ENCODE assay signal across 21 cellular contexts in genomic region chrX:136159615-136160025, GRCh38. TPM values are rescaled to one million over a fixed set of nuclear protein-coding genes. Genes with fewer than 3 reads are reported as not detected.
DNase-seq lines count a peak whose midpoint lies in the region; ATAC-seq and TF ChIP-seq lines count a peak whose summit lies in the region.
"Had no signal": no experiment of that assay in that cellular context is flagged by ENCODE, and none has a peak within 500 bp of the region (broad histone marks: within the 10 kb centered on the region; RNA-seq: fewer than 3 reads in every experiment).

No MANE protein-coding gene starts in this region.

- no peak overlapping the region for H3K4me3 Mint-ChIP-seq in CD8-positive, alpha-beta memory T cell
- H3K4me3 Mint-ChIP-seq: activated CD8-positive, alpha-beta T cell treated with anti-CD3 and anti-CD28 coated beads, Interleukin-2, amount 10 ng/mL, durations not matched to agents 7 days and 5 days had no signal

- TF ChIP-seq POLR2A in sigmoid colon (IDR thresholded peaks at IDR 0.05) = no peak

- H3K27me3 ChIP-seq in sigmoid colon (no peaks in the 10 kb centered on the region), dorsolateral prefrontal cortex (peaks cover 0 to 66% (median 8%) of the 10 kb centered on the region in 45 donors)
- H3K27me3 ChIP-seq in CD8-positive, alpha-beta memory T cell (ENCODE audit: insufficient read depth, low read length, poor library complexity, severe bottlenecking) = no peaks in the 10 kb centered on the region
- H3K27me3 ChIP-seq: hepatocyte had no signal

- no peaks in the 10 kb centered on the region for H3K4me1 Mint-ChIP-seq in CD8-positive, alpha-beta memory T cell

- H3K4me1 ChIP-seq in sigmoid colon = peaks cover 0 to 74% (median 29%) of the 10 kb centered on the region in 4 donors
- no peaks in the 10 kb centered on the region for H3K4me1 ChIP-seq in CD8-positive, alpha-beta memory T cell (ENCODE audit: insufficient read depth, low read length)

- H3K36me3 Mint-ChIP-seq in CD8-positive, alpha-beta memory T cell = no peaks in the 10 kb centered on the region

- H3K9me3 ChIP-seq in sigmoid colon = no peaks in the 10 kb centered on the region
- no peaks in the 10 kb centered on the region for H3K9me3 ChIP-seq in CD8-positive, alpha-beta memory T cell (ENCODE audit: low read length)

- POLR2A ChIA-PET in CD8-positive, alpha-beta memory T cell (lab: Charles Lee) = no interaction called here

- no peak for TF ChIP-seq CTCF in sigmoid colon (IDR thresholded peaks at IDR 0.05)
- TF ChIP-seq CTCF in dorsolateral prefrontal cortex (IDR thresholded peaks at IDR 0.05 in 54 of 56, conservative IDR thresholded peaks at IDR 0.05 in 2 of 56; ENCODE audit: low read depth in 1 of 56, partially characterized antibody in 56 of 56) = no peak

- WGBS in sigmoid colon, 2 donors = 60 to 63% methylated on average over 2 of the region's 2 CpGs

- no peak overlapping the region for H3K27ac Mint-ChIP-seq in CD8-positive, alpha-beta memory T cell
- H3K27ac Mint-ChIP-seq: activated CD8-positive, alpha-beta T cell treated with anti-CD3 and anti-CD28 coated beads, Interleukin-2, amount 10 ng/mL, durations not matched to agents 7 days and 5 days; activated T-helper 2 cell treated with anti-CD3 and anti-CD28 coated beads, Interferon-gamma antibody, Interleukin-2, Interleukin-4, amounts not matched to agents 10 μg/mL and 5 μg/mL and 100 μg/mL, durations not matched to agents 14 hours and 24 hours and 36 hours had no signal

- CTCF ChIA-PET in CD8-positive, alpha-beta memory T cell (lab: Charles Lee) = no interaction called here

- H3K36me3 ChIP-seq in sigmoid colon = no peaks in the 10 kb centered on the region
- no peaks in the 10 kb centered on the region for H3K36me3 ChIP-seq in CD8-positive, alpha-beta memory T cell (ENCODE audit: insufficient read depth, low read length)

- peaks cover 0 to 6% of the 10 kb centered on the region in 2 donors for H3K27me3 Mint-ChIP-seq in CD8-positive, alpha-beta memory T cell

- ATAC-seq in HG03342 (IDR thresholded peaks at IDR 0.05; ENCODE audit: unreplicated experiment) = no peak
- ATAC-seq: activated CD8-positive, alpha-beta T cell treated with anti-CD3 and anti-CD28 coated beads, Interleukin-2, amount 10 ng/mL, durations not matched to agents 7 days and 5 days had no signal

- DNase-seq in H4 (ENCODE audit: low spot score) (peak; percentile 17), NOMO-1 treated with dmso at 0.1 percent for 144 hours (lab: John Stamatoyannopoulos, UW; ENCODE audit: unreplicated experiment) (peak; percentile 46), fibroblast of gingiva (ENCODE audit: low read depth) (peak; percentile 65), sigmoid colon (peak; percentile 70), dorsolateral prefrontal cortex (no peak)
- DNase-seq in effector CD4-positive, alpha-beta T cell = no peak
- DNase-seq in CD8-positive, alpha-beta memory T cell = no peak
- DNase-seq: activated CD8-positive, alpha-beta T cell treated with anti-CD3 and anti-CD28 coated beads, Interleukin-2, amount 10 ng/mL, durations not matched to agents 7 days and 5 days; amygdala; cortex of kidney; DMS153; mammary epithelial cell; NCI-H1694 treated with DMSO at 0.1 percent for 48 hours; NCI-H526; stimulated activated naive CD4-positive, alpha-beta T cell treated with Interleukin-2 at 50 U/mL for 16 hours had no signal

- no peak for TF ChIP-seq EP300 in sigmoid colon (IDR thresholded peaks at IDR 0.05)

- intact Hi-C loops in sigmoid colon (cut with DNase I) (loop anchor here (5.0 kb wide), 1 partner anchor 102 kb away; no protein-coding TSS in a partner anchor), dorsolateral prefrontal cortex (cut with DNase I) (loop anchor here (5.0 to 10.0 kb wide), 2 partner anchors 125 to 132 kb away; no protein-coding TSS in a partner anchor)

- peak overlapping the region; percentile 94 to 99 (median 97) for H3K27ac ChIP-seq in sigmoid colon
- no peak overlapping the region for H3K27ac ChIP-seq in CD8-positive, alpha-beta memory T cell (ENCODE audit: low read depth, low read length)
- H3K27ac ChIP-seq in dorsolateral prefrontal cortex = no peak overlapping the region
- H3K27ac ChIP-seq: hepatocyte, KMS-11, SK-N-MC, skin epidermis had no signal

- H3K4me3 ChIP-seq in sigmoid colon (no peak overlapping the region), dorsolateral prefrontal cortex (no peak overlapping the region)
- no peak overlapping the region for H3K4me3 ChIP-seq in CD8-positive, alpha-beta memory T cell (ENCODE audit: low read length)
- H3K4me3 ChIP-seq: hepatocyte, SK-N-MC, skin epidermis had no signal

- H3K9me3 Mint-ChIP-seq in CD8-positive, alpha-beta memory T cell = no peaks in the 10 kb centered on the region
- H3K9me3 Mint-ChIP-seq: activated T-helper 2 cell treated with anti-CD3 and anti-CD28 coated beads, Interferon-gamma antibody, Interleukin-2, Interleukin-4, amounts not matched to agents 10 μg/mL and 5 μg/mL and 100 μg/mL, durations not matched to agents 14 hours and 24 hours and 36 hours had no signal

RNA-seq across cellular contexts. Expression of gene FHL1, which starts 12.3 kb away (rescaled TPM):
- 139 and 149 TPM in 2 replicates for total RNA-seq in H4 (2014; rRNA removed; shearing (Covaris generic))
- total RNA-seq in sigmoid colon (1,000 to 10,000 TPM in 3 of 4 donors, 100 to 1,000 TPM in 1; 701 to 1,465 (median 1,246) TPM), dorsolateral prefrontal cortex (100 to 1,000 TPM; 140 to 347 (median 232) TPM)
- polyA plus RNA-seq in sigmoid colon = 10 to 100 TPM; 27.0 to 73.3 (median 42.2) TPM
- total RNA-seq in CD8-positive, alpha-beta memory T cell = 1 to 10 TPM; 7.5 to 8.1 TPM
- 18.5 TPM for polyA plus RNA-seq in CD8-positive, alpha-beta memory T cell

Comparison
In these comparisons a context has a peak if more than half of its experiments do, and no peak if none do; other contexts are left out.
1. DNase-seq: peak in H4 (single experiment), NOMO-1 treated with dmso at 0.1 percent for 144 hours (single experiment), fibroblast of gingiva (single experiment) and sigmoid colon (single experiment); none in effector CD4-positive, alpha-beta T cell (single experiment), CD8-positive, alpha-beta memory T cell (0 of 5) and dorsolateral prefrontal cortex (0 of 10).
2. H3K27ac ChIP-seq: peak in sigmoid colon (4 of 4); none in CD8-positive, alpha-beta memory T cell (single experiment) and dorsolateral prefrontal cortex (0 of 59).
3. RNA of gene FHL1, which starts 12.3 kb away (total RNA-seq): 701 to 1,465 TPM in sigmoid colon, 140 to 347 TPM in dorsolateral prefrontal cortex and 139 to 149 TPM in H4; 7.5 to 8.1 TPM in CD8-positive, alpha-beta memory T cell; every median in the first group is over 10 times any median in the second.